Comparison of ENCODE assay signal across 1 cellular context in the genomic region with DNA sequence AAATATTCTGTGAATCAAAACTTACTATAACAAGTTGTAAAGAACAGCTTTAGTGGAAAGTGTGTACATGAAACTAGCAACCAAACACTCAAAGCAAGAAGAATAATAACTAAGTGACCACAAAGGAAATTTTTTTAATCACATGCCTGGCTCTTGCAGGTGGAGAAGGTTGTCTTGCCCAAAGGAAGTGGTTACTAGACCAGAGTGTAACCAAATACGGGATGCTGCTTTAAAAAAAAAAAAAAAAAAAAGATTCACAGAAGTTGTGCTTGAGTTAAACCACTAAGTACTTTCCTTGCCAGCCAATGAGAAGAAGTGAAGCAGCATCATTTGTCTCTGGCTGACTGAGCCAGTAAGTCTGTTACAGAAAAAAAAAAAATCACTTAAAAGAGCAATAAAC.
TF ChIP-seq lines count a peak whose summit lies in the region.

No MANE protein-coding gene starts in this region.

TF ChIP-seq in H1, 55 proteins besides CTCF, POLR2A, EP300 and RAD21:
- TF ChIP-seq TEAD4 (IDR thresholded peaks at IDR 0.05; ENCODE audit: low read depth, low read length), result no peak
- peak; percentile 64; the same call in 1 of the 2 replicates for TF ChIP-seq RFX5 (IDR thresholded peaks at IDR 0.05; ENCODE audit: borderline replicate concordance, low read depth, low read length)
